Comparison of ENCODE assay signal across 13 cellular contexts in the genomic region with DNA sequence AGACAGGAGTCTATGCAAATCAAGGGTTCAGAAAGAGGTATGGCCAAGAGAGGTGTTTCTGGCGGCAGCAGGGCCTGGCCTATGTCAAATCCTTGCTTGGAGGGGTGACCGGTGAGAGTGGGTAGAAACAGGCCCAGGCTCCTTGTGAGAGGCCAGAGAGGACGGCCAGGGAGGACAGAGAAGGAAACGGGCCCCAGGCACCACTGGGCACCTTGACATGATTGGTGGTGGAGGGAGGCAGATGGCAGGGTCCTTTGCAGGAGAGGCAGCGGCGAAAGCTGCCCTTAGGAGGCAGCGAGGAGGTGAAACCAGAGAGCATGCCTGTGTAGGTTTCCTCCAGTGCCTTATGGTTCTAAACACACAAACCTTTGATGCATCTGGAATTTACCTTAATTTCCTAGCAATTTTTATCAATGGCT. TPM values are rescaled to one million over a fixed set of nuclear protein-coding genes. Genes with fewer than 3 reads are reported as not detected.
A peak's percentile ranks its signal among the peaks of the same experiment; 100 is the strongest.
DNase-seq lines count a peak whose midpoint lies in the region; ATAC-seq and TF ChIP-seq lines count a peak whose summit lies in the region.
"Had no signal": no experiment of that assay in that cellular context is flagged by ENCODE, and none has a peak within 500 bp of the region (broad histone marks: within the 10 kb centered on the region; RNA-seq: fewer than 3 reads in every experiment).

No MANE protein-coding gene starts in this region.

- intact Hi-C loops in sigmoid colon (cut with DNase I) = loop anchor here (1.0 to 10.0 kb wide), 2 partner anchors 21 to 1459 kb away; no protein-coding TSS in a partner anchor

- H3K36me3 Mint-ChIP-seq in endodermal cell (ENCODE audit: low read depth) = no peaks in the 10 kb centered on the region
- H3K36me3 Mint-ChIP-seq: T-cell had no signal

- H3K9ac ChIP-seq in NT2/D1 (ENCODE audit: insufficient read length, low read depth) (peak overlapping the region; percentile 21), endodermal cell (ENCODE audit: extremely low read depth, low read length, poor library complexity, severe bottlenecking) (no peak overlapping the region)

- H3K4me1 Mint-ChIP-seq in endodermal cell = no peaks in the 10 kb centered on the region

- H3K4me3 ChIP-seq in NT2/D1 (ENCODE audit: insufficient read length, low read depth) (no peak overlapping the region), endodermal cell (ENCODE audit: low read length) (no peak overlapping the region), sigmoid colon (peak overlapping the region in 1 of 4 donors; percentile 7)

- no peak for TF ChIP-seq POLR2A in sigmoid colon (IDR thresholded peaks at IDR 0.05)

- no peak overlapping the region for H3K4me3 Mint-ChIP-seq in endodermal cell
- H3K4me3 Mint-ChIP-seq: activated naive CD4-positive, alpha-beta T cell treated with anti-CD3 and anti-CD28 coated beads for 36 hours; T-cell had no signal

- H3K4me1 ChIP-seq in NT2/D1 (ENCODE audit: insufficient read depth, insufficient read length) = peaks cover 16% of the 10 kb centered on the region
- H3K4me1 ChIP-seq in endodermal cell (ENCODE audit: control insufficient read depth, insufficient read depth, low read length) = no peaks in the 10 kb centered on the region
- H3K4me1 ChIP-seq in sigmoid colon = peaks cover 0 to 93% (median 88%) of the 10 kb centered on the region in 4 donors

- H3K27me3 ChIP-seq in NT2/D1 (ENCODE audit: insufficient read depth, insufficient read length) (peaks cover 17% of the 10 kb centered on the region), endodermal cell (ENCODE audit: control insufficient read depth, insufficient read depth, low read length, poor library complexity, severe bottlenecking) (peaks cover 15% of the 10 kb centered on the region), sigmoid colon (no peaks in the 10 kb centered on the region)

- no peak overlapping the region for H3K27ac Mint-ChIP-seq in endodermal cell
- H3K27ac Mint-ChIP-seq: activated naive CD4-positive, alpha-beta T cell treated with anti-CD3 and anti-CD28 coated beads for 36 hours; T-cell had no signal

- H3K9me3 Mint-ChIP-seq in endodermal cell = no peaks in the 10 kb centered on the region
- H3K9me3 Mint-ChIP-seq: activated naive CD4-positive, alpha-beta T cell treated with anti-CD3 and anti-CD28 coated beads for 36 hours; T-cell had no signal

- no peaks in the 10 kb centered on the region for H3K36me3 ChIP-seq in NT2/D1 (ENCODE audit: insufficient read depth, insufficient read length, low read length)
- H3K36me3 ChIP-seq in endodermal cell (ENCODE audit: control insufficient read depth, insufficient read depth, low read length) = no peaks in the 10 kb centered on the region
- no peaks in the 10 kb centered on the region for H3K36me3 ChIP-seq in sigmoid colon

- DNase-seq in NT2/D1 (ENCODE audit: low read depth, low spot score) (no peak), endodermal cell (peak; percentile 61), sigmoid colon (peak; percentile 76), NK-92 (lab: John Stamatoyannopoulos, UW; ENCODE audit: unreplicated experiment) (no peak), LoVo (ENCODE audit: low spot score) (no peak), NCI-H1930 (lab: John Stamatoyannopoulos, UW) (no peak)
- DNase-seq: activated naive CD4-positive, alpha-beta T cell treated with anti-CD3 and anti-CD28 coated beads for 36 hours; MM.1S; occipital lobe; T-cell had no signal

- no peaks in the 10 kb centered on the region for H3K9me3 ChIP-seq in NT2/D1 (ENCODE audit: insufficient read depth, low read length)
- H3K9me3 ChIP-seq in endodermal cell (ENCODE audit: control insufficient read depth, low read length) = no peaks in the 10 kb centered on the region
- no peaks in the 10 kb centered on the region for H3K9me3 ChIP-seq in sigmoid colon

- TF ChIP-seq CTCF in GM12873 (IDR thresholded peaks at IDR 0.05; ENCODE audit: insufficient read depth, low read depth, low read length, missing control alignments) (peak; percentile 17), endodermal cell (conservative IDR thresholded peaks at IDR 0.05) (peak; percentile 47), sigmoid colon (IDR thresholded peaks at IDR 0.05) (no peak)

- peaks cover 17% of the 10 kb centered on the region for H3K27me3 Mint-ChIP-seq in endodermal cell (ENCODE audit: insufficient read depth)

- no peak overlapping the region for H3K27ac ChIP-seq in endodermal cell (ENCODE audit: low read depth, low read length)
- peak overlapping the region; percentile 91 to 97 (median 96) for H3K27ac ChIP-seq in sigmoid colon

- no peak for ATAC-seq in HG02852 (IDR thresholded peaks at IDR 0.05; ENCODE audit: unreplicated experiment)
- ATAC-seq: T-cell had no signal

- WGBS in endodermal cell (ENCODE audit: insufficient coverage in 1 of 2, insufficient read length in 1 of 2), 2 experiments = 87 to 93% methylated on average over 5 to 7 of the region's 7 CpGs
- WGBS in sigmoid colon, 2 donors = 90 to 96% methylated on average over 7 of the region's 7 CpGs

- TF ChIP-seq EP300 in sigmoid colon (IDR thresholded peaks at IDR 0.05) = no peak

RNA-seq across cellular contexts. Expression of a gene that starts 6.2 kb away (rescaled TPM):
- total RNA-seq in endodermal cell = 1 to 10 TPM in 1 of 2 donors, under 1 TPM in 1; 0.40 to 1.6 TPM
- polyA plus RNA-seq in endodermal cell (2013, experiment 1 of 2) = 1.2 TPM
- 0.83 TPM for polyA plus RNA-seq in endodermal cell (2013, experiment 2 of 2)
- 100 to 1,000 TPM; 324 to 788 (median 447) TPM for total RNA-seq in sigmoid colon
- polyA plus RNA-seq in sigmoid colon = 10 to 100 TPM in 2 of 3 donors, not detected in 1; 13.2 to 50.1 TPM
- total RNA-seq: glomerular endothelial cell had no signal

Comparison
In these comparisons a context has a peak if more than half of its experiments do, and no peak if none do; other contexts are left out.
1. CTCF ChIP-seq: peak in GM12873 (single experiment) and endodermal cell (single experiment); none in sigmoid colon (0 of 4).
2. DNase-seq: peak in endodermal cell (single experiment) and sigmoid colon (single experiment); none in NT2/D1 (single experiment), NK-92 (single experiment), LoVo (single experiment) and NCI-H1930 (0 of 2).
3. RNA of a gene that starts 6.2 kb away (total RNA-seq): 324 to 788 TPM in sigmoid colon; 0.40 to 1.6 TPM in endodermal cell; every median in the first group is over 100 times any median in the second.